13 cellular contexts compared by ENCODE assay signal in the genomic region with DNA sequence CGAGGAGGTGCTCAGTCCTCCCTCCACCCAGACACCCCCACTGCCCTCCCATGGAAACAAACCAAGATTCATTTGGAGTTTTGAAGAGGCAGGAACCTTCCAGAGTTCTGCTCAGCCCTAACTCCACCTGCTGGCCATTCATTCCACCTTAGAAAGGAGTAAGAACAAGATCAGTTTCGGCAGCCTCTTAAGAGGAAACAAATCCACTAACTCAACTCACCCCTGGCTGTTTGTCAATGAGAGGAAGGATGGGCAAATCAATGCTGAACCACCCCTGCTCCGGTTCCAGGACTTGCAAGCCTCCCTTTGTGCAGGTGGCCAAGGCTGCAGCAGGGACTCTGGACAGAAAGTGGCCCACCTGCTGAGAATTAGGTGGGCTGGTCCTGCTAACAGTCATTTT. TPM values are rescaled to one million over a fixed set of nuclear protein-coding genes. Genes with fewer than 3 reads are reported as not detected.
DNase-seq lines count a peak whose midpoint lies in the region; ATAC-seq, FAIRE-seq and TF ChIP-seq lines count a peak whose summit lies in the region.
"Had no signal": no experiment of that assay in that cellular context is flagged by ENCODE, and none has a peak within 500 bp of the region (broad histone marks: within the 10 kb centered on the region; RNA-seq: fewer than 3 reads in every experiment).

No MANE protein-coding gene starts in this region.

- DNase-seq in HT1080 (ENCODE audit: low read depth) = peak; percentile 15
- DNase-seq in WTC11 (ENCODE audit: low spot score) = no peak
- peak in 1 of 2 donors; percentile 13 for DNase-seq in left colon
- no peak for DNase-seq in central memory CD4-positive, alpha-beta T cell
- no peak for DNase-seq in GM12892 (ENCODE audit: insufficient read length)
- DNase-seq in sciatic nerve (ENCODE audit: low spot score) = no peak
- DNase-seq: CD4-positive, alpha-beta T cell; IMR-90; right lobe of liver had no signal

- intact Hi-C loops in left colon (cut with DNase I, micrococcal nuclease) (no loop called here), sciatic nerve (cut with DNase I) (no loop called here)

- no peaks in the 10 kb centered on the region for H3K27me3 Mint-ChIP-seq in WTC11 (ENCODE audit: low read depth)

- H3K9me3 Mint-ChIP-seq in WTC11 = no peaks in the 10 kb centered on the region
- H3K9me3 Mint-ChIP-seq: CD4-positive, alpha-beta T cell had no signal

- H3K27ac ChIP-seq in C4-2B = no peak overlapping the region
- H3K27ac ChIP-seq: right lobe of liver had no signal

- TF ChIP-seq CTCF in C4-2B (conservative IDR thresholded peaks at IDR 0.05) (peak; percentile 47), WTC11 (IDR thresholded peaks at IDR 0.05) (no peak)

- peak; percentile 61 for ATAC-seq in WTC11
- peak; percentile 57 for ATAC-seq in left colon
- ATAC-seq in HG02938 (IDR thresholded peaks at IDR 0.05; ENCODE audit: unreplicated experiment) = no peak
- no peak for ATAC-seq in sciatic nerve

- no peak overlapping the region for H3K27ac Mint-ChIP-seq in WTC11
- H3K27ac Mint-ChIP-seq: brain; CD4-positive, alpha-beta T cell had no signal

- no peak for FAIRE-seq in GM12892 (lab: Jason Lieb, UNC)
- FAIRE-seq: GM18507 had no signal

- H3K4me1 Mint-ChIP-seq in WTC11 = peaks cover 6% of the 10 kb centered on the region

- CTCF ChIA-PET in WTC11 (lab: Charles Lee) = no interaction called here

- H3K36me3 Mint-ChIP-seq in WTC11 = no peaks in the 10 kb centered on the region
- H3K36me3 Mint-ChIP-seq: brain had no signal

- no peak for TF ChIP-seq POLR2A in GM12892 (IDR thresholded peaks at IDR 0.05; ENCODE audit: low read depth, low read length)

- POLR2A ChIA-PET in WTC11 (lab: Charles Lee) = no interaction called here

- no peak overlapping the region for H3K4me3 Mint-ChIP-seq in WTC11
- H3K4me3 Mint-ChIP-seq: brain; CD4-positive, alpha-beta T cell had no signal

TF ChIP-seq in WTC11, 78 proteins besides CTCF, POLR2A, EP300 and RAD21:
- no peak for TF ChIP-seq HMGA2 (CRISPR knock-in tag; IDR thresholded peaks at IDR 0.05)
- TF ChIP-seq, protein P1, sequence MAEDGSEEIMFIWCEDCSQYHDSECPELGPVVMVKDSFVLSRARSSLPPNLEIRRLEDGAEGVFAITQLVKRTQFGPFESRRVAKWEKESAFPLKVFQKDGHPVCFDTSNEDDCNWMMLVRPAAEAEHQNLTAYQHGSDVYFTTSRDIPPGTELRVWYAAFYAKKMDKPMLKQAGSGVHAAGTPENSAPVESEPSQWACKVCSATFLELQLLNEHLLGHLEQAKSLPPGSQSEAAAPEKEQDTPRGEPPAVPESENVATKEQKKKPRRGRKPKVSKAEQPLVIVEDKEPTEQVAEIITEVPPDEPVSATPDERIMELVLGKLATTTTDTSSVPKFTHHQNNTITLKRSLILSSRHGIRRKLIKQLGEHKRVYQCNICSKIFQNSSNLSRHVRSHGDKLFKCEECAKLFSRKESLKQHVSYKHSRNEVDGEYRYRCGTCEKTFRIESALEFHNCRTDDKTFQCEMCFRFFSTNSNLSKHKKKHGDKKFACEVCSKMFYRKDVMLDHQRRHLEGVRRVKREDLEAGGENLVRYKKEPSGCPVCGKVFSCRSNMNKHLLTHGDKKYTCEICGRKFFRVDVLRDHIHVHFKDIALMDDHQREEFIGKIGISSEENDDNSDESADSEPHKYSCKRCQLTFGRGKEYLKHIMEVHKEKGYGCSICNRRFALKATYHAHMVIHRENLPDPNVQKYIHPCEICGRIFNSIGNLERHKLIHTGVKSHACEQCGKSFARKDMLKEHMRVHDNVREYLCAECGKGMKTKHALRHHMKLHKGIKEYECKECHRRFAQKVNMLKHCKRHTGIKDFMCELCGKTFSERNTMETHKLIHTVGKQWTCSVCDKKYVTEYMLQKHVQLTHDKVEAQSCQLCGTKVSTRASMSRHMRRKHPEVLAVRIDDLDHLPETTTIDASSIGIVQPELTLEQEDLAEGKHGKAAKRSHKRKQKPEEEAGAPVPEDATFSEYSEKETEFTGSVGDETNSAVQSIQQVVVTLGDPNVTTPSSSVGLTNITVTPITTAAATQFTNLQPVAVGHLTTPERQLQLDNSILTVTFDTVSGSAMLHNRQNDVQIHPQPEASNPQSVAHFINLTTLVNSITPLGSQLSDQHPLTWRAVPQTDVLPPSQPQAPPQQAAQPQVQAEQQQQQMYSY (CRISPR knock-in tag; IDR thresholded peaks at IDR 0.05) = peak; percentile 70

RNA-seq across cellular contexts. Expression of gene CCDC3, which starts 26.2 kb away (rescaled TPM):
- total RNA-seq in HT1080 (2014; rRNA removed; shearing (Covaris generic)) = 0.17 and 0.48 TPM in 2 replicates
- polyA plus RNA-seq in HT1080 (2015; cell fraction: cytosol; rRNA removed) = 0.03 TPM in 1 of 2 replicates, not detected in the other
- not detected in 2 replicates for polyA plus RNA-seq in HT1080 (2015; cell fraction: nucleus; rRNA removed)
- total RNA-seq in WTC11 (2021) (2.1 to 3.5 TPM (median 2.7 TPM) in 3 replicates), left colon (1 to 10 TPM; 1.0 to 4.0 TPM), sciatic nerve (114 TPM)
- not detected for polyA plus RNA-seq in GM12892 (2012; ENCODE audit: missing spikeins)

Comparison
In these comparisons a context has a peak if more than half of its experiments do, and no peak if none do; other contexts are left out.
1. ATAC-seq: peak in WTC11 (single experiment) and left colon (single experiment); none in HG02938 (single experiment) and sciatic nerve (single experiment).
2. RNA of gene CCDC3, which starts 26.2 kb away (total RNA-seq): 114 TPM in sciatic nerve (single experiment); 1.0 to 4.0 TPM in left colon, 2.1 to 3.5 TPM in WTC11 and 0.17 to 0.48 TPM in HT1080; every median in the first group is over 10 times any median in the second.